ENCODE assay signal across 18 cellular contexts in genomic region chr22:35612903-35613302, GRCh38. TPM values are rescaled to one million over a fixed set of nuclear protein-coding genes. Genes with fewer than 3 reads are reported as not detected.
DNase-seq lines count a peak whose midpoint lies in the region; ATAC-seq and TF ChIP-seq lines count a peak whose summit lies in the region.
"Had no signal": no experiment of that assay in that cellular context is flagged by ENCODE, and none has a peak within 500 bp of the region (broad histone marks: within the 10 kb centered on the region; RNA-seq: fewer than 3 reads in every experiment).

No MANE protein-coding gene starts in this region.

- H3K9me3 ChIP-seq in Loucy (ENCODE audit: insufficient read depth, low read depth, low read length) (no peaks in the 10 kb centered on the region), right cardiac atrium (ENCODE audit: control insufficient read depth, low read length) (no peaks in the 10 kb centered on the region), neuronal stem cell (replicated peaks in 1 of 2; ENCODE audit: control insufficient read depth in 2 of 2, insufficient read depth in 1 of 2, low read depth in 1 of 2, low read length in 2 of 2) (no peaks in the 10 kb centered on the region), gastroesophageal sphincter (no peaks in the 10 kb centered on the region)
- H3K9me3 ChIP-seq: A549, SJCRH30 had no signal

- H3K9me2 ChIP-seq in Loucy (replicated peaks; ENCODE audit: low read depth, low read length) = no peaks in the 10 kb centered on the region

- H3K4me2 ChIP-seq in Loucy (ENCODE audit: low read depth, low read length, poor library complexity, severe bottlenecking) = no peak overlapping the region
- H3K4me2 ChIP-seq in neuronal stem cell (ENCODE audit: insufficient read depth, low read length, poor library complexity, severe bottlenecking) = no peak overlapping the region
- H3K4me2 ChIP-seq: A549, KMS-11 had no signal

- intact Hi-C loops in Right ventricle myocardium superior (cut with DNase I) (no loop called here), right cardiac atrium (cut with DNase I) (no loop called here)

- no peak for TF ChIP-seq POLR2A in gastroesophageal sphincter (IDR thresholded peaks at IDR 0.05)

- 69% methylated on average over 12 of the region's 12 CpGs for WGBS in right cardiac atrium
- no CpG with 5 or more reads among the region's 12 CpGs for WGBS in neuronal stem cell (ENCODE audit: extremely low coverage in 2 of 2, insufficient read length in 2 of 2, insufficient replicate concordance in 1 of 2), 2 donors
- WGBS in gastroesophageal sphincter (ENCODE audit: low coverage in 1 of 2), 2 donors = 88 to 92% methylated on average over 3 to 8 of the region's 12 CpGs

- no peak overlapping the region for H3K14ac ChIP-seq in neuronal stem cell (ENCODE audit: low read length)

- H2BK120ac ChIP-seq in neuronal stem cell (ENCODE audit: low read depth, low read length) = no peak overlapping the region

- H3K4me3 ChIP-seq in Loucy (ENCODE audit: low read length, poor library complexity, severe bottlenecking) = no peak overlapping the region
- H3K4me3 ChIP-seq in right cardiac atrium (ENCODE audit: low read length) = peak overlapping the region; percentile 7
- no peak overlapping the region for H3K4me3 ChIP-seq in neuronal stem cell (ENCODE audit: low read length in 2 of 2)
- no peak overlapping the region for H3K4me3 ChIP-seq in gastroesophageal sphincter
- H3K4me3 ChIP-seq: A549, SJCRH30 had no signal

- peaks cover 4% of the 10 kb centered on the region for H3K79me2 ChIP-seq in Loucy (ENCODE audit: insufficient read depth, low read length)

- TF ChIP-seq CTCF in Loucy (conservative IDR thresholded peaks at IDR 0.05; ENCODE audit: low read length) (no peak), gastroesophageal sphincter (IDR thresholded peaks at IDR 0.05) (no peak)

- no peak overlapping the region for H2AK5ac ChIP-seq in neuronal stem cell (ENCODE audit: low read depth, low read length)

- ATAC-seq in Right ventricle myocardium superior (ENCODE audit: poor library complexity) = peak; percentile 48
- ATAC-seq in right cardiac atrium = peak; percentile 54 to 59
- ATAC-seq in HG02970 (IDR thresholded peaks at IDR 0.05; ENCODE audit: low FRiP score, unreplicated experiment) = no peak
- ATAC-seq in gastroesophageal sphincter = no peak
- ATAC-seq: A549 had no signal

- H2BK12ac ChIP-seq in neuronal stem cell (ENCODE audit: low read length) = no peak overlapping the region

- no peak overlapping the region for H3K4ac ChIP-seq in neuronal stem cell (ENCODE audit: low read length)

- H2BK5ac ChIP-seq in neuronal stem cell (ENCODE audit: low read length) = no peak overlapping the region

- no peaks in the 10 kb centered on the region for H4K20me1 ChIP-seq in Loucy (ENCODE audit: insufficient read depth, low read length, poor library complexity, severe bottlenecking)

- H4K8ac ChIP-seq in neuronal stem cell (ENCODE audit: low read depth, low read length) = no peak overlapping the region

- H3K79me1 ChIP-seq in neuronal stem cell (ENCODE audit: low read depth, low read length) = no peaks in the 10 kb centered on the region

- H3K27me3 ChIP-seq in Loucy (ENCODE audit: insufficient read depth, low read length, poor library complexity, severe bottlenecking) (no peaks in the 10 kb centered on the region), right cardiac atrium (ENCODE audit: control insufficient read depth, insufficient read depth) (no peaks in the 10 kb centered on the region), neuronal stem cell (ENCODE audit: control insufficient read depth in 3 of 3, insufficient read depth in 3 of 3, low read depth in 1 of 3, low read length in 3 of 3) (peaks cover 0 to 22% (median 0%) of the 10 kb centered on the region in 3 experiments), gastroesophageal sphincter (no peaks in the 10 kb centered on the region)
- H3K27me3 ChIP-seq: SJCRH30 had no signal

- peak overlapping the region; percentile 62 for H3K9ac ChIP-seq in Loucy (ENCODE audit: low read depth, low read length, poor library complexity, severe bottlenecking)
- no peak overlapping the region for H3K9ac ChIP-seq in neuronal stem cell (ENCODE audit: low read depth, low read length, poor library complexity)
- H3K9ac ChIP-seq: KMS-11 had no signal

- H4K91ac ChIP-seq in neuronal stem cell (ENCODE audit: low read depth, low read length, poor library complexity) = peak overlapping the region; percentile 1

- H3K4me1 ChIP-seq in Loucy (ENCODE audit: insufficient read depth, low read length, poor library complexity, severe bottlenecking) (peaks cover 75% of the 10 kb centered on the region), right cardiac atrium (ENCODE audit: control insufficient read depth, insufficient read depth, low read length) (peaks cover 2% of the 10 kb centered on the region), neuronal stem cell (ENCODE audit: control insufficient read depth in 2 of 2, insufficient read depth in 1 of 2, low read depth in 1 of 2, low read length in 2 of 2) (peaks cover 0 to 4% of the 10 kb centered on the region in 2 donors), gastroesophageal sphincter (peaks cover 0 to 18% (median 0%) of the 10 kb centered on the region in 3 donors)

- peak; percentile 75 for DNase-seq in Right ventricle myocardium superior
- DNase-seq in right cardiac atrium = peak; percentile 49 to 79 (median 77)
- DNase-seq in neuronal stem cell (ENCODE audit: low spot score) = no peak
- no peak for DNase-seq in NCI-H524 (lab: John Stamatoyannopoulos, UW)
- DNase-seq in NCI-H82 treated with DMSO at 0.1 percent for 48 hours (lab: John Stamatoyannopoulos, UW; ENCODE audit: unreplicated experiment) = no peak
- DNase-seq: COR-L47, GOT3, NCI-H1092 treated with DMSO at 0.1 percent for 48 hours, NCI-H187, NCI-H345, NCI-H526 treated with DMSO at 0.1 percent for 48 hours, SJCRH30 had no signal

- H2BK15ac ChIP-seq in neuronal stem cell (ENCODE audit: low read length) = no peak overlapping the region

- no peak overlapping the region for H3K18ac ChIP-seq in neuronal stem cell (ENCODE audit: low read length)

- H3K23ac ChIP-seq in neuronal stem cell (ENCODE audit: low read depth, low read length, poor library complexity) = no peak overlapping the region

- no peaks in the 10 kb centered on the region for H3K36me3 ChIP-seq in Loucy (ENCODE audit: insufficient read depth, low read length)
- no peaks in the 10 kb centered on the region for H3K36me3 ChIP-seq in neuronal stem cell (replicated peaks in 1 of 2; ENCODE audit: control insufficient read depth in 2 of 2, insufficient read depth in 2 of 2, low read length in 2 of 2)
- H3K36me3 ChIP-seq in gastroesophageal sphincter = no peaks in the 10 kb centered on the region
- H3K36me3 ChIP-seq: SJCRH30 had no signal

- H2AFZ ChIP-seq in Loucy (ENCODE audit: low read length) (no peak overlapping the region), neuronal stem cell (ENCODE audit: low read length) (no peak overlapping the region)

- peaks cover 19% of the 10 kb centered on the region for H3F3A ChIP-seq in Loucy (ENCODE audit: low read depth)

- no peak for TF ChIP-seq EP300 in gastroesophageal sphincter (IDR thresholded peaks at IDR 0.05)

- H3K27ac ChIP-seq in right cardiac atrium (ENCODE audit: low read length) = peak overlapping the region; percentile 97
- H3K27ac ChIP-seq in neuronal stem cell (replicated peaks; ENCODE audit: low read length) = no peak overlapping the region
- no peak overlapping the region for H3K27ac ChIP-seq in gastroesophageal sphincter
- H3K27ac ChIP-seq: KMS-11, SJCRH30 had no signal

RNA-seq across cellular contexts. Expression of gene MB, which starts 4.2 kb away (rescaled TPM):
- 19,506 TPM for total RNA-seq in Right ventricle myocardium superior
- total RNA-seq in right cardiac atrium = over 10,000 TPM in 3 of 4 donors, 1,000 to 10,000 TPM in 1; 7,621 to 11,301 (median 10,496) TPM
- 14,884 TPM for polyA plus RNA-seq in right cardiac atrium
- 0.26 TPM for polyA plus RNA-seq in neuronal stem cell (2013, experiment 1 of 2)
- polyA plus RNA-seq in neuronal stem cell (2013, experiment 2 of 2) = 0.19 TPM
- 10 to 100 TPM in 1 of 4 donors, 1 to 10 TPM in 2, not detected in 1; 1.0 to 12.9 (median 2.5) TPM for total RNA-seq in gastroesophageal sphincter
- total RNA-seq: MCF 10A had no signal

RNA-seq across cellular contexts. Expression of gene APOL6, which starts 35.3 kb away (rescaled TPM):
- total RNA-seq in Right ventricle myocardium superior (4.7 TPM), right cardiac atrium (10 to 100 TPM in 2 of 4 donors, 1 to 10 TPM in 2; 6.8 to 13.3 (median 10.8) TPM), gastroesophageal sphincter (10 to 100 TPM; 10.4 to 13.3 (median 10.9) TPM)
- polyA plus RNA-seq in right cardiac atrium = 4.2 TPM
- 0.01 TPM for polyA plus RNA-seq in neuronal stem cell (2013, experiment 1 of 2)
- 0.01 TPM for polyA plus RNA-seq in neuronal stem cell (2013, experiment 2 of 2)

Comparison
In these comparisons a context has a peak if more than half of its experiments do, and no peak if none do; other contexts are left out.
1. ATAC-seq: peak in Right ventricle myocardium superior (single experiment) and right cardiac atrium (2 of 2); none in HG02970 (single experiment) and gastroesophageal sphincter (single experiment).
2. DNase-seq: peak in Right ventricle myocardium superior (single experiment) and right cardiac atrium (3 of 3); none in neuronal stem cell (single experiment), NCI-H524 (0 of 2) and NCI-H82 treated with DMSO at 0.1 percent for 48 hours (single experiment).
3. RNA of gene MB, which starts 4.2 kb away (total RNA-seq): 19,506 TPM in Right ventricle myocardium superior (single experiment) and 7,621 to 11,301 TPM in right cardiac atrium; 1.0 to 12.9 TPM in gastroesophageal sphincter; every median in the first group is over 100 times any median in the second.